In the genomic region with DNA sequence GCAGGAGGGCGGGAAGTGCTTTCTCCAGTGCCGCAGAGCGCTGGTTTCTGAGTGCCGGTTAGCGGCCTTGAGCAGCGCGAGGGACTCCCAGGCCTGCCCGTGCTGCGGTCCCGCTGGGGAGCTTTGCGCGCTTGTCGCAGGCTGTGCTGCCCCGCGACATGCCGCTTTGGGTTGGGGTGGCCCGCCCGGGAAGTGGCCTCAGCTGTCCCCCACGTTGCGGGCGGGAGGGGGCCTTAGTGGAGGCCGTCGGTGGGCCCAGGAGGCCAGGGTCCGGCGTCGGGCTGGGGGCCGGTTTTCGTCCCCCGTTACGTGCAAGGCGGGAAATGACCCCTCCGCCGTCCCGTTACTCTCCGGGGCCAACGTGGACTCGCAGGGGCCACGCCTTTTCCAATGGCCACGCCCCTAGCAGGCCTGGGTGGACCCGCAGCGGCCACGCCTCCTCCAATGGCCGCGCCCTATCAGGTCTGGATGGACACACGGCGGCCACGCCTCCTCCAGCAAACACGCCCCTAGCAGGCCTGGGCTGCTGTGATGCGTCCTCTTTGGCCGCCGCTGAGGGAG, we compare ENCODE assay signal across 1 cellular context.
TF ChIP-seq lines count a peak whose summit lies in the region.

No MANE protein-coding gene starts in this region.

TF ChIP-seq in GM12878, 131 proteins besides CTCF, POLR2A, EP300 and RAD21 (continued from another document):
- TF ChIP-seq ZNF687 (IDR thresholded peaks at IDR 0.05) (no peak), HDAC2 (IDR thresholded peaks at IDR 0.05) (no peak), SP1 (IDR thresholded peaks at IDR 0.05; ENCODE audit: low read depth, low read length) (peak; percentile 79), RFX5 (IDR thresholded peaks at IDR 0.05; ENCODE audit: low read depth, low read length) (no peak), ZNF207 (IDR thresholded peaks at IDR 0.05; ENCODE audit: borderline replicate concordance) (no peak), SREBF1 (IDR thresholded peaks at IDR 0.05; ENCODE audit: low read length) (no peak), POU2F2 (IDR thresholded peaks at IDR 0.05; ENCODE audit: borderline replicate concordance, low read depth, low read length) (no peak), KDM1A (IDR thresholded peaks at IDR 0.05; ENCODE audit: borderline replicate concordance) (no peak), PAX5 (IDR thresholded peaks at IDR 0.05; ENCODE audit: borderline replicate concordance, low read depth, low read length) (no peak), NBN (IDR thresholded peaks at IDR 0.05) (no peak), CREM (IDR thresholded peaks at IDR 0.05; ENCODE audit: low read depth) (peak; percentile 34; the same call in 1 of the 2 replicates), CREB1 (IDR thresholded peaks at IDR 0.05; ENCODE audit: low read depth) (peak; percentile 41; the same call in 1 of the 2 replicates), GABPA (IDR thresholded peaks at IDR 0.05; ENCODE audit: low read depth) (no peak), BMI1 (IDR thresholded peaks at IDR 0.05; ENCODE audit: borderline replicate concordance) (no peak), MYC (IDR thresholded peaks at IDR 0.05; ENCODE audit: insufficient read depth, insufficient read length, insufficient replicate concordance, low read length, severe bottlenecking) (no peak), ATF3 (IDR thresholded peaks at IDR 0.05; ENCODE audit: borderline replicate concordance, extremely low read depth, low read depth, low read length) (no peak), ZNF274 (IDR thresholded peaks at IDR 0.05; ENCODE audit: insufficient read depth, insufficient read length) (no peak), RELB (IDR thresholded peaks at IDR 0.05; ENCODE audit: low read depth) (no peak), PML (IDR thresholded peaks at IDR 0.05; ENCODE audit: low read length) (no peak), EED (IDR thresholded peaks at IDR 0.05; ENCODE audit: low read depth) (no peak), USF1 (IDR thresholded peaks at IDR 0.05; ENCODE audit: borderline replicate concordance, extremely low read length, insufficient read depth, low read depth, low read length) (no peak), ZNF217 (IDR thresholded peaks at IDR 0.05) (no peak), HDGF (IDR thresholded peaks at IDR 0.05) (peak; percentile 93; the same call in 1 of the 2 replicates), ZNF384 (IDR thresholded peaks at IDR 0.05; ENCODE audit: borderline replicate concordance, low read depth, low read length) (no peak), WRNIP1 (IDR thresholded peaks at IDR 0.05; ENCODE audit: borderline replicate concordance, low read depth, low read length) (no peak)
- TF ChIP-seq, protein P1, sequence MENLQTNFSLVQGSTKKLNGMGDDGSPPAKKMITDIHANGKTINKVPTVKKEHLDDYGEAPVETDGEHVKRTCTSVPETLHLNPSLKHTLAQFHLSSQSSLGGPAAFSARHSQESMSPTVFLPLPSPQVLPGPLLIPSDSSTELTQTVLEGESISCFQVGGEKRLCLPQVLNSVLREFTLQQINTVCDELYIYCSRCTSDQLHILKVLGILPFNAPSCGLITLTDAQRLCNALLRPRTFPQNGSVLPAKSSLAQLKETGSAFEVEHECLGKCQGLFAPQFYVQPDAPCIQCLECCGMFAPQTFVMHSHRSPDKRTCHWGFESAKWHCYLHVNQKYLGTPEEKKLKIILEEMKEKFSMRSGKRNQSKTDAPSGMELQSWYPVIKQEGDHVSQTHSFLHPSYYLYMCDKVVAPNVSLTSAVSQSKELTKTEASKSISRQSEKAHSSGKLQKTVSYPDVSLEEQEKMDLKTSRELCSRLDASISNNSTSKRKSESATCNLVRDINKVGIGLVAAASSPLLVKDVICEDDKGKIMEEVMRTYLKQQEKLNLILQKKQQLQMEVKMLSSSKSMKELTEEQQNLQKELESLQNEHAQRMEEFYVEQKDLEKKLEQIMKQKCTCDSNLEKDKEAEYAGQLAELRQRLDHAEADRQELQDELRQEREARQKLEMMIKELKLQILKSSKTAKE (IDR thresholded peaks at IDR 0.05; ENCODE audit: low read depth, poor library complexity, severe bottlenecking), result no peak
- TF ChIP-seq, protein P2, sequence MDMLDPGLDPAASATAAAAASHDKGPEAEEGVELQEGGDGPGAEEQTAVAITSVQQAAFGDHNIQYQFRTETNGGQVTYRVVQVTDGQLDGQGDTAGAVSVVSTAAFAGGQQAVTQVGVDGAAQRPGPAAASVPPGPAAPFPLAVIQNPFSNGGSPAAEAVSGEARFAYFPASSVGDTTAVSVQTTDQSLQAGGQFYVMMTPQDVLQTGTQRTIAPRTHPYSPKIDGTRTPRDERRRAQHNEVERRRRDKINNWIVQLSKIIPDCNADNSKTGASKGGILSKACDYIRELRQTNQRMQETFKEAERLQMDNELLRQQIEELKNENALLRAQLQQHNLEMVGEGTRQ (IDR thresholded peaks at IDR 0.05; ENCODE audit: borderline replicate concordance, low read depth, low read length), result no peak
TF ChIP-seq in GM12878: peak in this region for 20.
